In genomic region chr10:25555865-25556264, GRCh38 we compare ENCODE assay signal across 2 cellular contexts.
TF ChIP-seq lines count a peak whose summit lies in the region.

No MANE protein-coding gene starts in this region.

TF ChIP-seq in SK-N-SH, 30 proteins besides CTCF, POLR2A, EP300 and RAD21 (continued from another document):
- TF ChIP-seq USF1 (IDR thresholded peaks at IDR 0.05; ENCODE audit: borderline replicate concordance, low read depth): no peak
- no peak for TF ChIP-seq MEF2A (IDR thresholded peaks at IDR 0.05; ENCODE audit: borderline replicate concordance, low read depth)
- no peak for TF ChIP-seq YY1 (IDR thresholded peaks at IDR 0.05; ENCODE audit: low read depth)
- no peak for TF ChIP-seq JUND (IDR thresholded peaks at IDR 0.05)
- no peak for TF ChIP-seq USF2 (IDR thresholded peaks at IDR 0.05; ENCODE audit: borderline replicate concordance, low read depth, low read length)
- TF ChIP-seq CHD2 (IDR thresholded peaks at IDR 0.05; ENCODE audit: low read length, partially characterized antibody): no peak
- TF ChIP-seq MAX (IDR thresholded peaks at IDR 0.05; ENCODE audit: low read depth): no peak
- TF ChIP-seq FOXM1 (IDR thresholded peaks at IDR 0.05; ENCODE audit: low read depth): no peak

TF ChIP-seq in SK-N-SH treated with all-trans-retinoic acid at 6 μM for 48 hours, 23 proteins besides CTCF, POLR2A, EP300 and RAD21 (continued from another document):
- TF ChIP-seq PATZ1 (CRISPR knock-in tag; IDR thresholded peaks at IDR 0.05; ENCODE audit: borderline replicate concordance): no peak
- TF ChIP-seq ZNF70 (CRISPR knock-in tag; IDR thresholded peaks at IDR 0.05): no peak
- no peak for TF ChIP-seq GLIS3 (CRISPR knock-in tag; IDR thresholded peaks at IDR 0.05)
- no peak for TF ChIP-seq ISL1 (CRISPR knock-in tag; IDR thresholded peaks at IDR 0.05)
